In genomic region chr3:170007031-170007663, GRCh38 we compare ENCODE assay signal across 1 cellular context.
TF ChIP-seq lines count a peak whose summit lies in the region.

No MANE protein-coding gene starts in this region.

TF ChIP-seq in WTC11, 78 proteins besides CTCF, POLR2A, EP300 and RAD21 (continued from another document):
- TF ChIP-seq PREB (CRISPR knock-in tag; IDR thresholded peaks at IDR 0.05; ENCODE audit: borderline replicate concordance) (no peak), EMX1 (CRISPR knock-in tag; IDR thresholded peaks at IDR 0.05) (no peak), E2F4 (CRISPR knock-in tag; IDR thresholded peaks at IDR 0.05; ENCODE audit: borderline replicate concordance, low read depth) (no peak)
